ENCODE assay signal across 1 cellular context in the genomic region with DNA sequence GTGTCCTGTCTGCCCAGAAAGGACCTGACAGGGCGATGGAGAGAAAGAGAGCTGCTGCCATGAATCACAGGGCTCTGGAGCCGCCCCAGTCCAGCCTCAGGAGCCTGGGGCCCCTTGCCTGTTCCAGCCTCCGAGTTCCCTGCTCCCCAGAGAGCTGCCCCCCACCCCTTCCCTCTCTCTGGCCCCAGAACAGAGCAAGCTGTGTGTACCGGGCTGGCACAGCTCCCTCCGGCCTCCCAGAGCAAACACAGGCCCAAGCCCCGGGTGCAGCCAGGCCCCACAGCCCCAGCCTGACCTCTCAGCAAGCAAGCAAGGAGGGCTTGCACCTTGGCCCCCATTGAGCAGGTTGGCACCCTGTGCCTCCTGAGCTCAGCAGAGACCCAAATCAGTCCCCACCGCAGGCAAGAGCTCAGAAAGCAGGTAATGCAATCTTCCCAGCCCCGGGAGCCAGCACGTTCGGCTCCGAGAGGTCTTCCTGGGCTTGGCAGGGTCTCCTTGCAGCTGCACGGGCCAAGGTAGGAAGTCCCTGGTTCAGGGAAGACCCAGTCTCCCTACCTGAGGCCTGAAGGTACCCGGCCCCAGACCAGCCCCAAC.
TF ChIP-seq lines count a peak whose summit lies in the region.

No MANE protein-coding gene starts in this region.

TF ChIP-seq in K562, 482 proteins besides CTCF, POLR2A, EP300 and RAD21:
- TF ChIP-seq PHF20 (IDR thresholded peaks at IDR 0.05; ENCODE audit: partially characterized antibody), result no peak
- TF ChIP-seq CREBBP (IDR thresholded peaks at IDR 0.05; ENCODE audit: low read depth, low read length), result no peak
- no peak for TF ChIP-seq RFX5 (IDR thresholded peaks at IDR 0.05; ENCODE audit: low read depth, low read length)
- TF ChIP-seq TOE1 (IDR thresholded peaks at IDR 0.05; ENCODE audit: borderline replicate concordance), result no peak
- no peak for TF ChIP-seq TOE1 (CRISPR knock-in tag; IDR thresholded peaks at IDR 0.05; ENCODE audit: borderline replicate concordance, low read depth)
- no peak for TF ChIP-seq U2AF2 (optimal IDR thresholded peaks at IDR 0.05; ENCODE audit: low read depth, low read length)
- no peak for TF ChIP-seq NFE2 (IDR thresholded peaks at IDR 0.05; ENCODE audit: low read depth)
- no peak for TF ChIP-seq ZNF217 (CRISPR knock-in tag; IDR thresholded peaks at IDR 0.05)
- TF ChIP-seq ZNF41 (CRISPR knock-in tag; conservative IDR thresholded peaks at IDR 0.05), result no peak
- TF ChIP-seq SMAD2 (IDR thresholded peaks at IDR 0.05; ENCODE audit: low read depth, low read length), result no peak
- no peak for TF ChIP-seq NFIX (CRISPR knock-in tag; IDR thresholded peaks at IDR 0.05; ENCODE audit: low read depth)
- TF ChIP-seq CBX3 (IDR thresholded peaks at IDR 0.05; ENCODE audit: borderline replicate concordance in 1 of 2, low read length in 2 of 2), result no peak
- TF ChIP-seq MYBL2 (IDR thresholded peaks at IDR 0.05; ENCODE audit: low read depth), result no peak
- TF ChIP-seq MYBL2 (CRISPR knock-in tag; IDR thresholded peaks at IDR 0.05; ENCODE audit: borderline replicate concordance), result no peak
- TF ChIP-seq ZNF717 (CRISPR knock-in tag; IDR thresholded peaks at IDR 0.05), result no peak
TF ChIP-seq in K562: peak in this region for 0.
